In the genomic region with DNA sequence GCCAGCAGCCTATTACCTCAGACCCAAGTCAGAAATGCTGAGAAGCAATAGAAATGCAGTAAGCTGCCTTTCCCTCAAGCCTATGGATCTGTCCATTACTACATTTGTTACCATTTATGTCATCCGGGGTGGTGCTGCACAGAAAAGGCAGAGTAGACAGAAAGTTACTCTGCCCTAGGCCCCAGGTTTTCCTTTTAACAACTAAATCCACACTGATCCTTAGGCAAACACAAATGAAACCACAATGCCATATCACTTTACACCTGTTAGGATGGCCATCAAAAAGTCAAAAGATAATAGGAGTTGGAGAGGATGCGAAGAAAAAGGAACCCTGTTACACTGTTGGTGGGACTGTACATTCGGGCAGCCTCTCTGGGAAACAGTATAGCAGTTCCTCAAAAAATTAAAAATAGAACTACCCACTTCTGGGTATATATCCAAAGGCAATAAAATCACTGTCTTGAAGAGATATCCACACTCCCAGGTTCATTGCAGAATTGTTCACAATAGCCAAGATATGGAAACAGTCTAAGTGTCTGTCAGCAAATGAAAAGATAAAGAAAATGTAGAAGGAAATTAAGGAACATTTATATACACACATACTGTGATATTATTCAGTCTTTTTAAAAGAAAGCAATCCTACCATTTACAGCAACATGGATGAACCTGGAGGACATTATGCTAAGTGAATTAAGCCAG, we compare ENCODE assay signal across 29 cellular contexts.
A peak's percentile ranks its signal among the peaks of the same experiment; 100 is the strongest.
DNase-seq lines count a peak whose midpoint lies in the region; TF ChIP-seq lines count a peak whose summit lies in the region.
"Had no signal": no experiment of that assay in that cellular context is flagged by ENCODE, and none has a peak within 500 bp of the region (broad histone marks: within the 10 kb centered on the region; RNA-seq: fewer than 3 reads in every experiment).

No MANE protein-coding gene starts in this region.

- H2AFZ ChIP-seq in MM.1S (ENCODE audit: low read length): no peak overlapping the region
- H2AFZ ChIP-seq: PC-9 had no signal

- H3F3A ChIP-seq in MM.1S (ENCODE audit: insufficient read depth, low read length): no peaks in the 10 kb centered on the region

- H3K4me1 ChIP-seq in MM.1S (ENCODE audit: low read length) (peaks cover 12% of the 10 kb centered on the region), colonic mucosa (no peaks in the 10 kb centered on the region), endodermal cell (ENCODE audit: control insufficient read depth, insufficient read depth, low read length) (no peaks in the 10 kb centered on the region), A673 (ENCODE audit: insufficient read depth, low read length, poor library complexity, severe bottlenecking) (no peaks in the 10 kb centered on the region), esophagus muscularis mucosa (no peaks in the 10 kb centered on the region)
- H3K4me1 ChIP-seq: ascending aorta, gastroesophageal sphincter, tibial artery had no signal

- intact Hi-C loops in Calu3 (cut with micrococcal nuclease; ENCODE audit: unreplicated experiment) (no loop called here), colonic mucosa (cut with DNase I) (no loop called here), A673 (cut with micrococcal nuclease; ENCODE audit: unreplicated experiment) (no loop called here), esophagus muscularis mucosa (cut with DNase I) (no loop called here)

- no peaks in the 10 kb centered on the region for H4K20me1 ChIP-seq in MM.1S (ENCODE audit: insufficient read depth, low read length)

- H3K36me3 Mint-ChIP-seq in Calu3 (ENCODE audit: insufficient read depth, unreplicated experiment): no peaks in the 10 kb centered on the region
- H3K36me3 Mint-ChIP-seq in nephron (ENCODE audit: low read depth): no peaks in the 10 kb centered on the region
- no peaks in the 10 kb centered on the region for H3K36me3 Mint-ChIP-seq in endodermal cell (ENCODE audit: low read depth)
- H3K36me3 Mint-ChIP-seq: activated naive CD8-positive, alpha-beta T cell treated with anti-CD3 and anti-CD28 coated beads for 36 hours had no signal

- H3K36me3 ChIP-seq in MM.1S (replicated peaks; ENCODE audit: insufficient read depth, low read length): no peaks in the 10 kb centered on the region
- H3K36me3 ChIP-seq in colonic mucosa: no peaks in the 10 kb centered on the region
- no peaks in the 10 kb centered on the region for H3K36me3 ChIP-seq in endodermal cell (ENCODE audit: control insufficient read depth, insufficient read depth, low read length)
- no peaks in the 10 kb centered on the region for H3K36me3 ChIP-seq in A673 (ENCODE audit: insufficient read depth, low read length, poor library complexity, severe bottlenecking)
- H3K36me3 ChIP-seq in esophagus muscularis mucosa: no peaks in the 10 kb centered on the region
- H3K36me3 ChIP-seq: ascending aorta, gastroesophageal sphincter, tibial artery had no signal

- BruUV-seq in Calu3 (replicated peaks; lab: Mats Ljungman, UMichigan) (no TSS peak), A673 (replicated peaks; lab: Mats Ljungman, UMichigan) (no TSS peak)

- H3K27ac ChIP-seq in MM.1S (ENCODE audit: low read length) (no peak overlapping the region), colonic mucosa (peak overlapping the region; percentile 82), endodermal cell (ENCODE audit: low read depth, low read length) (no peak overlapping the region), A673 (ENCODE audit: low read depth, low read length, poor library complexity, severe bottlenecking) (no peak overlapping the region), esophagus muscularis mucosa (replicated peaks in 1 of 4) (no peak overlapping the region)
- H3K27ac ChIP-seq: ascending aorta, gastroesophageal sphincter, PC-9, skin epidermis, tibial artery had no signal

- WGBS in endodermal cell (ENCODE audit: insufficient coverage in 1 of 2, insufficient read length in 1 of 2), 2 experiments: 99 to 100% methylated on average over 1 to 3 of the region's 3 CpGs
- WGBS in esophagus muscularis mucosa: 87% methylated on average over 3 of the region's 3 CpGs

- H3K4me1 Mint-ChIP-seq in Calu3 (ENCODE audit: low read depth, unreplicated experiment) (peaks cover 30% of the 10 kb centered on the region), nephron (peaks cover 4% of the 10 kb centered on the region), endodermal cell (peaks cover 15% of the 10 kb centered on the region)
- H3K4me1 Mint-ChIP-seq: activated naive CD8-positive, alpha-beta T cell treated with anti-CD3 and anti-CD28 coated beads for 36 hours had no signal

- no peak for TF ChIP-seq POLR2A in esophagus muscularis mucosa (IDR thresholded peaks at IDR 0.05; ENCODE audit: low read depth)

- no peak for TF ChIP-seq EP300 in esophagus muscularis mucosa (IDR thresholded peaks at IDR 0.05)

- CTCF ChIA-PET in Calu3 (lab: Charles Lee): no interaction called here
- CTCF ChIA-PET in A673 (lab: Charles Lee): no interaction called here

- H3K4me3 Mint-ChIP-seq in Calu3 (ENCODE audit: low read depth, unreplicated experiment) (no peak overlapping the region), nephron (no peak overlapping the region), endodermal cell (no peak overlapping the region)
- H3K4me3 Mint-ChIP-seq: activated naive CD8-positive, alpha-beta T cell treated with anti-CD3 and anti-CD28 coated beads for 36 hours; dendritic cell treated with granulocyte-macrophage colony-stimulating factor and Interleukin-4, amounts not matched to agents 40 ng/mL and 50 ng/mL, for 4 days; T-helper 2 cell treated with Interferon-gamma antibody and Interleukin-4, amounts not matched to agents 5 μg/mL and 100 μg/mL, for 36 hours had no signal

- H3K4me2 ChIP-seq in MM.1S (ENCODE audit: low read depth, low read length): 0 out of 2 replicates have a peak overlapping the region, but pooled peaks have one; percentile 4
- H3K4me2 ChIP-seq: PC-9 had no signal

- no peak for DNase-seq in Calu3
- DNase-seq in MM.1S: no peak
- peak; percentile 42 for DNase-seq in colonic mucosa
- no peak for DNase-seq in endodermal cell
- no peak for DNase-seq in stimulated activated CD4-positive, alpha-beta T cell treated with anti-CD3 and anti-CD28 coated beads, Interleukin-12 subunit alpha, Interleukin-12 subunit beta, amount 100 ng/mL, for 4 hours
- no peak for DNase-seq in A673 (ENCODE audit: low spot score)
- DNase-seq in esophagus muscularis mucosa (ENCODE audit: extremely low spot score): no peak
- DNase-seq: activated CD4-positive, alpha-beta T cell treated with anti-CD3 and anti-CD28 coated beads for 4 hours; activated effector memory CD4-positive, alpha-beta T cell treated with anti-CD3 and anti-CD28 coated beads, Interleukin-2, amount 50 U/mL, for 16 hours; activated naive CD8-positive, alpha-beta T cell treated with anti-CD3 and anti-CD28 coated beads for 36 hours; C1 segment of cervical spinal cord; caudate nucleus; hippocampal formation; IMR-90; mesenchymal stem cell; NCI-H1092; NCI-H187 treated with DMSO at 0.1 percent for 48 hours; occipital lobe; PC-9; SHP77; stimulated activated CD4-positive, alpha-beta T cell treated with anti-CD3 and anti-CD28 coated beads, Interleukin-2, amount 100 ng/mL, for 24 hours; tibial artery had no signal

- POLR2A ChIA-PET in A673 (lab: Charles Lee; ENCODE audit: low non-redundant PET): interaction anchor here (0.5 kb wide), 1 partner anchor 34 kb away, joined by 3 read pairs; no protein-coding TSS in a partner anchor

- peak overlapping the region; percentile 67 for H3K27ac Mint-ChIP-seq in Calu3 (ENCODE audit: unreplicated experiment)
- peak overlapping the region; percentile 73 to 89 (median 82) for H3K27ac Mint-ChIP-seq in nephron
- no peak overlapping the region for H3K27ac Mint-ChIP-seq in endodermal cell
- H3K27ac Mint-ChIP-seq: activated naive CD8-positive, alpha-beta T cell treated with anti-CD3 and anti-CD28 coated beads for 36 hours; dendritic cell treated with granulocyte-macrophage colony-stimulating factor and Interleukin-4, amounts not matched to agents 40 ng/mL and 50 ng/mL, for 4 days; T-helper 2 cell treated with Interferon-gamma antibody and Interleukin-4, amounts not matched to agents 5 μg/mL and 100 μg/mL, for 36 hours had no signal

- H3K9me2 ChIP-seq in MM.1S (replicated peaks; ENCODE audit: insufficient read depth, low read length): no peaks in the 10 kb centered on the region

- no peaks in the 10 kb centered on the region for H3K27me3 Mint-ChIP-seq in Calu3 (ENCODE audit: unreplicated experiment)
- no peaks in the 10 kb centered on the region for H3K27me3 Mint-ChIP-seq in nephron (ENCODE audit: low read depth)
- H3K27me3 Mint-ChIP-seq in endodermal cell (ENCODE audit: insufficient read depth): peaks cover 2% of the 10 kb centered on the region
- H3K27me3 Mint-ChIP-seq: dendritic cell treated with granulocyte-macrophage colony-stimulating factor and Interleukin-4, amounts not matched to agents 40 ng/mL and 50 ng/mL, for 4 days had no signal

- H3K79me2 ChIP-seq in MM.1S (ENCODE audit: low read length): no peaks in the 10 kb centered on the region

- H3K9me3 Mint-ChIP-seq in Calu3 (ENCODE audit: low read depth, unreplicated experiment) (no peaks in the 10 kb centered on the region), nephron (no peaks in the 10 kb centered on the region), endodermal cell (no peaks in the 10 kb centered on the region)
- H3K9me3 Mint-ChIP-seq: activated naive CD8-positive, alpha-beta T cell treated with anti-CD3 and anti-CD28 coated beads for 36 hours; dendritic cell treated with granulocyte-macrophage colony-stimulating factor and Interleukin-4, amounts not matched to agents 40 ng/mL and 50 ng/mL, for 4 days; T-helper 2 cell treated with Interferon-gamma antibody and Interleukin-4, amounts not matched to agents 5 μg/mL and 100 μg/mL, for 36 hours had no signal

- H3K9me3 ChIP-seq in MM.1S (replicated peaks; ENCODE audit: insufficient read depth, low read length) (no peaks in the 10 kb centered on the region), colonic mucosa (no peaks in the 10 kb centered on the region), endodermal cell (ENCODE audit: control insufficient read depth, low read length) (no peaks in the 10 kb centered on the region), A673 (ENCODE audit: low read depth, low read length, poor library complexity, severe bottlenecking) (no peaks in the 10 kb centered on the region), esophagus muscularis mucosa (no peaks in the 10 kb centered on the region)
- H3K9me3 ChIP-seq: ascending aorta, gastroesophageal sphincter, tibial artery had no signal

- no peaks in the 10 kb centered on the region for H3K27me3 ChIP-seq in MM.1S (replicated peaks; ENCODE audit: insufficient read depth, low read length)
- no peaks in the 10 kb centered on the region for H3K27me3 ChIP-seq in colonic mucosa
- no peaks in the 10 kb centered on the region for H3K27me3 ChIP-seq in endodermal cell (ENCODE audit: control insufficient read depth, insufficient read depth, low read length, poor library complexity, severe bottlenecking)
- peaks cover 24% of the 10 kb centered on the region for H3K27me3 ChIP-seq in A673 (replicated peaks; ENCODE audit: insufficient read depth, low read depth, low read length, poor library complexity)
- peaks cover 0 to 9% (median 0%) of the 10 kb centered on the region in 4 donors for H3K27me3 ChIP-seq in esophagus muscularis mucosa
- H3K27me3 ChIP-seq: ascending aorta, tibial artery had no signal

- TF ChIP-seq CTCF in Calu3 (IDR thresholded peaks at IDR 0.05; ENCODE audit: unreplicated experiment) (no peak), MM.1S (IDR thresholded peaks at IDR 0.05; ENCODE audit: low read length) (no peak), colonic mucosa (IDR thresholded peaks at IDR 0.05) (no peak), nephron (IDR thresholded peaks at IDR 0.05; ENCODE audit: unreplicated experiment in 3 of 3) (no peak), endodermal cell (conservative IDR thresholded peaks at IDR 0.05) (no peak), A673 (conservative IDR thresholded peaks at IDR 0.05; ENCODE audit: low read depth, low read length) (no peak), esophagus muscularis mucosa (IDR thresholded peaks at IDR 0.05) (no peak)

- H3K9ac ChIP-seq in MM.1S (ENCODE audit: low read length): no peak overlapping the region
- peak overlapping the region in 1 of 2 donors; percentile 39 for H3K9ac ChIP-seq in colonic mucosa (ENCODE audit: low read depth in 2 of 2, low read length in 2 of 2)
- no peak overlapping the region for H3K9ac ChIP-seq in endodermal cell (ENCODE audit: extremely low read depth, low read length, poor library complexity, severe bottlenecking)

- no peak overlapping the region for H3K4me3 ChIP-seq in MM.1S (ENCODE audit: low read length)
- H3K4me3 ChIP-seq in colonic mucosa: no peak overlapping the region
- no peak overlapping the region for H3K4me3 ChIP-seq in endodermal cell (ENCODE audit: low read length)
- H3K4me3 ChIP-seq in A673 (ENCODE audit: low read depth, low read length, poor library complexity, severe bottlenecking): no peak overlapping the region
- H3K4me3 ChIP-seq in esophagus muscularis mucosa: no peak overlapping the region
- H3K4me3 ChIP-seq: ascending aorta, gastroesophageal sphincter, GM12878, PC-9, skin epidermis, tibial artery had no signal
